In the genomic region with DNA sequence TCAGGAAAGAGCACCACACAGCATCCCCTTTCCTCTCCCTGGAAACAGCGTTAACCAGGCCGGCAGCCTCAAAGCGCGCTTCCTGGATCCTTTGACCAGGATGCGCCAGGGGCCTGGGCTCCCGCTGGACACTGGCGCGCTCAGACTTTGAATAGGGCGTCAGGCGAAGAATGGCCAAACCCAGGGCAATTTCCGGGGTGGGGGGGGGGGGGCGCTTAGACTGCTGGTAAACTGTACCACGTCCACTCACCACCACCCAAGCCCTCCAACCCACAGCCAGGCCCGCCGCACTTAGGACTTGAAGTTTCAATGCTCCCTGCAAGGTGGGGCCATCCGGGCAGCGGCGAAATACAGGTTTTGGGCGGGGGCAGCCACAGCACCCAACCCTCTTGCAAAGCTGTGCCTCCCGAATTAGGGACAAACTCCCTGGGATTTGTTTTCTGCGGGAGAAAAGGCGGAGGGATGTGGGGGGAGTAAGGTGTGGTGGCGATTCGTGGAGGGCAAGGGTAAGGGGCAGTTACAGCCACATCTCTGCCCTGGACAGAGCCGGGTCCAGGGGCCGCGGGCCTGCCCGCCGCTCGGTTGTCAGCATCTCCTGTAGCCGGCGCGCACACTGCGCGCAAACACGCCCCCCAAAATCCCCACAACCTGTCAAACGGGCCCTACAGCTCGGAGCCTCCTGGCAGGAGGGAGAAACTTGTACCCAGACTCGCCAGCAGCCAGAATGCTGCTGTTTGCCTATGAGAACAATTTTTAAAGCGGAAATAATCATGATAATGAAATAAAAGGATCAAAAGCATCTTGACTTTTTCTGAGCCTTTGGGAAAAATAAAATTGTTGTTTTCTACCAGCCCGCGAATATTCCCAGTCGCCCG, we compare ENCODE assay signal across 8 cellular contexts. TPM values are rescaled to one million over a fixed set of nuclear protein-coding genes. Genes with fewer than 3 reads are reported as not detected.
DNase-seq lines count a peak whose midpoint lies in the region; ATAC-seq and TF ChIP-seq lines count a peak whose summit lies in the region.

No MANE protein-coding gene starts in this region.

- H3K9me3 ChIP-seq in Karpas-422 (ENCODE audit: low read length) (no peaks in the 10 kb centered on the region), ectodermal cell (ENCODE audit: control insufficient read depth, low read length) (no peaks in the 10 kb centered on the region)

- DNase-seq in COLO668 (lab: John Stamatoyannopoulos, UW; ENCODE audit: unreplicated experiment) (peak; percentile 38), Karpas-422 (no peak), osteocyte (ENCODE audit: extremely low spot score, unreplicated experiment) (no peak), H4 (ENCODE audit: low spot score) (no peak), SKM-1 (lab: John Stamatoyannopoulos, UW; ENCODE audit: unreplicated experiment) (no peak)
- no peak for DNase-seq in activated CD4-positive, alpha-beta T cell treated with anti-CD3 and anti-CD28 coated beads for 4 hours

- H2AFZ ChIP-seq in Karpas-422 (ENCODE audit: low read length): 0 out of 2 replicates have a peak overlapping the region, but pooled peaks have one; percentile 89

- H3K79me2 ChIP-seq in Karpas-422 (ENCODE audit: low read length): no peaks in the 10 kb centered on the region

- H3K9me2 ChIP-seq in Karpas-422 (replicated peaks; ENCODE audit: insufficient read depth, low read length): no peaks in the 10 kb centered on the region

- H3K9ac ChIP-seq in Karpas-422 (ENCODE audit: low read length): peak overlapping the region; percentile 54

- no peak for TF ChIP-seq CTCF in osteocyte (IDR thresholded peaks at IDR 0.05)

- no peaks in the 10 kb centered on the region for H4K20me1 ChIP-seq in Karpas-422 (ENCODE audit: insufficient read depth, low read depth, low read length)

- ATAC-seq in HG02884 (IDR thresholded peaks at IDR 0.05; ENCODE audit: unreplicated experiment): no peak

- H3K4me3 Mint-ChIP-seq in osteocyte (ENCODE audit: unreplicated experiment): peak overlapping the region; percentile 63

- H3K27me3 ChIP-seq in Karpas-422 (ENCODE audit: low read length): 0 out of 2 replicates have a peak, but pooled peaks cover 3% of the 10 kb centered on the region
- H3K27me3 ChIP-seq in ectodermal cell (ENCODE audit: control insufficient read depth, insufficient read depth, low read length, poor library complexity, severe bottlenecking): peaks cover 65% of the 10 kb centered on the region

- H3K27ac ChIP-seq in Karpas-422 (ENCODE audit: low read length) (no peak overlapping the region), ectodermal cell (ENCODE audit: insufficient read depth, low read depth, low read length, poor library complexity, severe bottlenecking) (no peak overlapping the region)

- H3K4me1 ChIP-seq in Karpas-422 (ENCODE audit: low read length) (peaks cover 15% of the 10 kb centered on the region), ectodermal cell (ENCODE audit: control insufficient read depth, insufficient read depth, low read length) (no peaks in the 10 kb centered on the region)

- H3K4me1 Mint-ChIP-seq in osteocyte (ENCODE audit: unreplicated experiment): peaks cover 12% of the 10 kb centered on the region

- no peaks in the 10 kb centered on the region for H3K36me3 Mint-ChIP-seq in osteocyte (ENCODE audit: unreplicated experiment)

- H3K27ac Mint-ChIP-seq in osteocyte (ENCODE audit: unreplicated experiment): no peak overlapping the region

- peaks cover 80% of the 10 kb centered on the region for H3K27me3 Mint-ChIP-seq in osteocyte (ENCODE audit: unreplicated experiment)

- 2 to 4% methylated on average over 44 of the region's 44 CpGs for WGBS in ectodermal cell, 2 experiments

- no peaks in the 10 kb centered on the region for H3K9me3 Mint-ChIP-seq in osteocyte (ENCODE audit: unreplicated experiment)

- H3K4me3 ChIP-seq in Karpas-422 (ENCODE audit: low read length) (peak overlapping the region; percentile 64), ectodermal cell (ENCODE audit: insufficient read depth, low read depth, low read length) (peak overlapping the region; percentile 61)

- H3K36me3 ChIP-seq in Karpas-422 (ENCODE audit: insufficient read depth, low read length) (no peaks in the 10 kb centered on the region), ectodermal cell (ENCODE audit: control insufficient read depth, insufficient read depth, low read length) (no peaks in the 10 kb centered on the region)

- H3K4me2 ChIP-seq in Karpas-422 (ENCODE audit: low read depth, low read length, poor library complexity, severe bottlenecking): peak overlapping the region; percentile 88

RNA-seq across cellular contexts. Expression of a gene that starts 1.0 kb away (rescaled TPM):
- 0.32 TPM in 1 of 2 replicates, not detected in the other for total RNA-seq in Karpas-422 (2014; rRNA removed; shearing (Covaris generic); ENCODE audit: low replicate concordance)
- polyA plus RNA-seq in ectodermal cell (2013, experiment 1 of 4): 16.4 TPM
- 12.9 TPM for polyA plus RNA-seq in ectodermal cell (2013, experiment 2 of 4)
- 14.6 TPM for polyA plus RNA-seq in ectodermal cell (2013, experiment 3 of 4)
- 16.9 TPM for polyA plus RNA-seq in ectodermal cell (2013, experiment 4 of 4)
- not detected in 2 replicates for total RNA-seq in osteocyte
- 5.4 and 6.5 TPM in 2 replicates for total RNA-seq in H4 (2014; rRNA removed; shearing (Covaris generic))

RNA-seq across cellular contexts. Expression of a gene that starts 50.3 kb away (rescaled TPM):
- total RNA-seq in Karpas-422 (2014; rRNA removed; shearing (Covaris generic); ENCODE audit: low replicate concordance): not detected in 2 replicates
- 1.2 TPM for polyA plus RNA-seq in ectodermal cell (2013, experiment 1 of 4)
- polyA plus RNA-seq in ectodermal cell (2013, experiment 2 of 4): 1.2 TPM
- polyA plus RNA-seq in ectodermal cell (2013, experiment 3 of 4): 1.6 TPM
- 1.2 TPM for polyA plus RNA-seq in ectodermal cell (2013, experiment 4 of 4)
- total RNA-seq in osteocyte: not detected in 2 replicates
- not detected in 2 replicates for total RNA-seq in H4 (2014; rRNA removed; shearing (Covaris generic))
